Comparison of ENCODE assay signal across 8 cellular contexts in genomic region chr2:62724886-62725711, GRCh38. TPM values are rescaled to one million over a fixed set of nuclear protein-coding genes. Genes with fewer than 3 reads are reported as not detected.
DNase-seq lines count a peak whose midpoint lies in the region; ATAC-seq and TF ChIP-seq lines count a peak whose summit lies in the region.

No MANE protein-coding gene starts in this region.

- no peak overlapping the region for H3K27ac ChIP-seq in CD8-positive, alpha-beta memory T cell (ENCODE audit: low read depth, low read length)
- H3K27ac ChIP-seq in KMS-11 (no peak overlapping the region), lower lobe of right lung (no peak overlapping the region), thyroid gland (no peak overlapping the region)

- no peaks in the 10 kb centered on the region for H3K27me3 ChIP-seq in CD8-positive, alpha-beta memory T cell (ENCODE audit: insufficient read depth, low read length, poor library complexity, severe bottlenecking)
- H3K27me3 ChIP-seq in KMS-11 (ENCODE audit: insufficient read depth, low read depth) (no peaks in the 10 kb centered on the region), lower lobe of right lung (ENCODE audit: low read depth) (no peaks in the 10 kb centered on the region), thyroid gland (no peaks in the 10 kb centered on the region)

- H3K9ac ChIP-seq in KMS-11, result no peak overlapping the region

- no peak overlapping the region for H3K4me3 Mint-ChIP-seq in CD8-positive, alpha-beta memory T cell

- peaks cover 24 to 43% (median 28%) of the 10 kb centered on the region in 3 donors for H3K4me1 Mint-ChIP-seq in CD8-positive, alpha-beta memory T cell

- peak; percentile 40; the same call in 1 of the 2 replicates for TF ChIP-seq CTCF in KMS-11 (conservative IDR thresholded peaks at IDR 0.05; ENCODE audit: low read depth, low read length)
- TF ChIP-seq CTCF in astrocyte of the spinal cord (IDR thresholded peaks at IDR 0.05; ENCODE audit: low read depth, low read length), result peak; percentile 32
- TF ChIP-seq CTCF in lower lobe of right lung (IDR thresholded peaks at IDR 0.05), result peak; percentile 27
- TF ChIP-seq CTCF in thyroid gland (IDR thresholded peaks at IDR 0.05), result no peak

- H3K9me3 Mint-ChIP-seq in CD8-positive, alpha-beta memory T cell, result peaks cover 7 to 18% (median 18%) of the 10 kb centered on the region in 5 donors

- H3K27me3 Mint-ChIP-seq in CD8-positive, alpha-beta memory T cell, result no peaks in the 10 kb centered on the region

- no peak overlapping the region for H3K4me2 ChIP-seq in KMS-11

- no peaks in the 10 kb centered on the region for H3K4me1 ChIP-seq in CD8-positive, alpha-beta memory T cell (ENCODE audit: insufficient read depth, low read length)
- no peaks in the 10 kb centered on the region for H3K4me1 ChIP-seq in KMS-11 (ENCODE audit: low read depth, poor library complexity, severe bottlenecking)
- no peaks in the 10 kb centered on the region for H3K4me1 ChIP-seq in lower lobe of right lung
- peaks cover 0 to 12% of the 10 kb centered on the region in 2 donors for H3K4me1 ChIP-seq in thyroid gland

- ATAC-seq in lower lobe of right lung (peak; percentile 41 to 52), GM21528 (IDR thresholded peaks at IDR 0.05; ENCODE audit: low FRiP score, unreplicated experiment) (no peak), HG02970 (IDR thresholded peaks at IDR 0.05; ENCODE audit: low FRiP score, unreplicated experiment) (no peak)

- peaks cover 10 to 27% (median 11%) of the 10 kb centered on the region in 3 donors for H3K36me3 Mint-ChIP-seq in CD8-positive, alpha-beta memory T cell

- TF ChIP-seq POLR2A in thyroid gland (IDR thresholded peaks at IDR 0.05), result no peak

- 88 to 93% methylated on average over 8 of the region's 10 CpGs for WGBS in thyroid gland, 2 donors

- POLR2A ChIA-PET in CD8-positive, alpha-beta memory T cell (lab: Charles Lee), result no interaction called here

- no peaks in the 10 kb centered on the region for H3K36me3 ChIP-seq in CD8-positive, alpha-beta memory T cell (ENCODE audit: insufficient read depth, low read length)
- H3K36me3 ChIP-seq in KMS-11 (ENCODE audit: insufficient read depth) (no peaks in the 10 kb centered on the region), lower lobe of right lung (no peaks in the 10 kb centered on the region), thyroid gland (no peaks in the 10 kb centered on the region)

- no peak overlapping the region for H3K27ac Mint-ChIP-seq in CD8-positive, alpha-beta memory T cell

- in situ Hi-C loops in astrocyte of the spinal cord (cut with HindIII; ENCODE audit: low sequenced_read_pairs), result no loop called here

- H3K9me3 ChIP-seq in CD8-positive, alpha-beta memory T cell (ENCODE audit: low read length), result peaks cover 5% of the 10 kb centered on the region
- no peaks in the 10 kb centered on the region for H3K9me3 ChIP-seq in lower lobe of right lung
- no peaks in the 10 kb centered on the region for H3K9me3 ChIP-seq in thyroid gland

- intact Hi-C loops in lower lobe of right lung (cut with DNase I), result no loop called here
- intact Hi-C loops in thyroid gland (cut with DNase I), result no loop called here

- no peaks in the 10 kb centered on the region for H4K20me1 ChIP-seq in KMS-11 (ENCODE audit: insufficient read depth)

- H2AFZ ChIP-seq in KMS-11 (ENCODE audit: low read depth), result no peak overlapping the region

- peak; percentile 5 to 56 (median 11) for DNase-seq in CD8-positive, alpha-beta memory T cell
- DNase-seq in astrocyte of the spinal cord (ENCODE audit: low read depth, low spot score), result no peak
- peak; percentile 46 for DNase-seq in lower lobe of right lung
- DNase-seq in thyroid gland, result no peak
- no peak for DNase-seq in NCI-H1105 treated with DMSO at 0.1 percent for 48 hours (lab: John Stamatoyannopoulos, UW)

- H3K79me2 ChIP-seq in KMS-11 (ENCODE audit: insufficient read depth, low read depth), result peaks cover 16% of the 10 kb centered on the region; the same call in 1 of the 2 replicates

- H3K4me3 ChIP-seq in CD8-positive, alpha-beta memory T cell (ENCODE audit: low read length), result no peak overlapping the region
- no peak overlapping the region for H3K4me3 ChIP-seq in KMS-11 (IDR thresholded peaks at IDR 0.05; ENCODE audit: insufficient read depth, low read depth, low read length)
- no peak overlapping the region for H3K4me3 ChIP-seq in astrocyte of the spinal cord (ENCODE audit: low read depth, low read length)
- no peak overlapping the region for H3K4me3 ChIP-seq in lower lobe of right lung
- H3K4me3 ChIP-seq in thyroid gland (replicated peaks in 1 of 3), result no peak overlapping the region

- CTCF ChIA-PET in CD8-positive, alpha-beta memory T cell (lab: Charles Lee), result interaction anchor here (1.3 kb wide), 1 partner anchor 267 kb away, joined by 4 read pairs; no protein-coding TSS in a partner anchor

RNA-seq across cellular contexts. Expression of gene EHBP1, which starts 19.6 kb away (rescaled TPM):
- 10 to 100 TPM; 22.7 to 23.1 TPM for total RNA-seq in CD8-positive, alpha-beta memory T cell
- 12.5 TPM for polyA plus RNA-seq in CD8-positive, alpha-beta memory T cell
- total RNA-seq in lower lobe of right lung (45.8 TPM), thyroid gland (10 to 100 TPM; 49.9 to 68.8 (median 57.0) TPM)

Comparison
In these comparisons a context has a peak if more than half of its experiments do, and no peak if none do; other contexts are left out.
1. DNase-seq: peak in CD8-positive, alpha-beta memory T cell (5 of 5) and lower lobe of right lung (single experiment); none in astrocyte of the spinal cord (single experiment), thyroid gland (0 of 2) and NCI-H1105 treated with DMSO at 0.1 percent for 48 hours (single experiment).
2. CTCF ChIP-seq: peak in KMS-11 (single experiment), astrocyte of the spinal cord (single experiment) and lower lobe of right lung (single experiment); none in thyroid gland (0 of 6).
3. ATAC-seq: peak in lower lobe of right lung (2 of 2); none in GM21528 (single experiment) and HG02970 (single experiment).